ENCODE assay signal across 1 cellular context in the genomic region with DNA sequence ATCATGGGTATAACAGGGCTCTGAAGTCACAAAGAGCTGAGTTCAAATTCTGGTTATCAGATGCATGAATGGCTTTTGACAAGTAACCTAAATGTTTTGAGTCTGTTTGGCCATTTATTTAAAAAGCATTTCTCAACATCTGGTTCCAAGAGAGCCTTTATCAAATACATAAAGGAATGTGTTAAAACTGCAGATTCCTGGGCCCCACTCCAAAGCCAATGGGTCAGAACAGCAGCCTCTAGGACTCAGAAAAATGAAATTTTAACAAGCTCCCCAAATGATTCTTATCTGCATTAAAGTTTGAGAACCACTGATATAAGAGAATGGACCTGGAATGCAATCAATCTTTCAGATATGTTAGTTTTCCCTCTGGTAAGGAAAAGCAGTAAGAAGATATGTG.
TF ChIP-seq lines count a peak whose summit lies in the region.

No MANE protein-coding gene starts in this region.

TF ChIP-seq in IMR-90, 13 proteins besides CTCF, POLR2A, EP300 and RAD21:
- TF ChIP-seq MAFK (IDR thresholded peaks at IDR 0.05; ENCODE audit: low read depth, low read length) (no peak), BHLHE40 (IDR thresholded peaks at IDR 0.05; ENCODE audit: low read depth, low read length) (no peak), SMC3 (IDR thresholded peaks at IDR 0.05; ENCODE audit: low read depth, low read length) (no peak), MXI1 (IDR thresholded peaks at IDR 0.05; ENCODE audit: borderline replicate concordance, low read depth, low read length) (no peak), MAZ (IDR thresholded peaks at IDR 0.05; ENCODE audit: borderline replicate concordance, low read depth, low read length) (no peak), RCOR1 (IDR thresholded peaks at IDR 0.05; ENCODE audit: insufficient replicate concordance, low read length) (no peak), RFX5 (IDR thresholded peaks at IDR 0.05; ENCODE audit: low read depth, low read length) (no peak), NFE2L2 (IDR thresholded peaks at IDR 0.05; ENCODE audit: low read depth, low read length) (no peak), CEBPB (IDR thresholded peaks at IDR 0.05; ENCODE audit: low read depth, low read length) (no peak), FOS (IDR thresholded peaks at IDR 0.05; ENCODE audit: low read depth, low read length) (no peak), CHD1 (IDR thresholded peaks at IDR 0.05; ENCODE audit: low read depth, low read length) (no peak), USF2 (IDR thresholded peaks at IDR 0.05; ENCODE audit: low read depth, low read length) (no peak)
- TF ChIP-seq, protein P1, sequence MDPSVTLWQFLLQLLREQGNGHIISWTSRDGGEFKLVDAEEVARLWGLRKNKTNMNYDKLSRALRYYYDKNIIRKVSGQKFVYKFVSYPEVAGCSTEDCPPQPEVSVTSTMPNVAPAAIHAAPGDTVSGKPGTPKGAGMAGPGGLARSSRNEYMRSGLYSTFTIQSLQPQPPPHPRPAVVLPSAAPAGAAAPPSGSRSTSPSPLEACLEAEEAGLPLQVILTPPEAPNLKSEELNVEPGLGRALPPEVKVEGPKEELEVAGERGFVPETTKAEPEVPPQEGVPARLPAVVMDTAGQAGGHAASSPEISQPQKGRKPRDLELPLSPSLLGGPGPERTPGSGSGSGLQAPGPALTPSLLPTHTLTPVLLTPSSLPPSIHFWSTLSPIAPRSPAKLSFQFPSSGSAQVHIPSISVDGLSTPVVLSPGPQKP (IDR thresholded peaks at IDR 0.05; ENCODE audit: borderline replicate concordance, low read depth, low read length): no peak
